8 cellular contexts compared by ENCODE assay signal in the genomic region with DNA sequence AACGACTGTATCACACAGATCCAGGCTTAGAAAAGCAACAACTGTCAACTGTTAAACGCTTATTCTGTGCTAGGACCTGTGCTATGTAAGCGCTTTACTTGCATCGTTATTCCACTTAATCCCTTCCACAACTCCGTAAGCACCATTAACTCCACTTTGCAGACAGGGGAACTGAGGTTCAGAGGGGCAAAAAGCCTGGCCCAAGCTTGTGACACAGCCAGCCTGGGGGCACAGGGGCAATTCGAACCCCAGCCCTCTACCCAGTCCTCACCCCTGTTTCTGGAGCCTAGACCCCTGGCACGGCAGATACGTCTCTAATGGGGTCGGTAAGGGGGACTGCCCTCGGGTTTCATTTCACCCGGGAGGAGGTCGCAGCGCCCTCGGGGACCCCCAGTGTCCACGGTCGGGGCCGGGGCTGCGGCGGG. TPM values are rescaled to one million over a fixed set of nuclear protein-coding genes. Genes with fewer than 3 reads are reported as not detected.
A peak's percentile ranks its signal among the peaks of the same experiment; 100 is the strongest.
DNase-seq lines count a peak whose midpoint lies in the region; ATAC-seq, FAIRE-seq and TF ChIP-seq lines count a peak whose summit lies in the region.

No MANE protein-coding gene starts in this region.

- TF ChIP-seq RAD21 in H1 (IDR thresholded peaks at IDR 0.05 in 1 of 2, conservative IDR thresholded peaks at IDR 0.05 in 1 of 2; ENCODE audit: low read depth in 2 of 2, low read length in 2 of 2): no peak

- H3K23ac ChIP-seq in H1 (ENCODE audit: insufficient read length) (no peak overlapping the region), neuronal stem cell (ENCODE audit: low read depth, low read length, poor library complexity) (peak overlapping the region; percentile 76)

- H3K27ac ChIP-seq in OCI-LY1 (ENCODE audit: low read depth, low read length, poor library complexity, severe bottlenecking) (no peak overlapping the region), H1 (ENCODE audit: low read depth, low read length) (peak overlapping the region; percentile 89), neuronal stem cell (replicated peaks; ENCODE audit: low read length) (no peak overlapping the region)

- no peak for TF ChIP-seq EP300 in H1 (IDR thresholded peaks at IDR 0.05; ENCODE audit: borderline replicate concordance in 1 of 2, low read depth in 2 of 2, low read length in 2 of 2)

- peaks cover 11% of the 10 kb centered on the region for H3K4me1 Mint-ChIP-seq in activated T-cell treated with anti-CD3 and anti-CD28 coated beads, Interleukin-2, amount 50 U/mL, for 4 hours (ENCODE audit: low read depth)

- peaks cover 7% of the 10 kb centered on the region; the same call in 1 of the 2 replicates for H3K79me1 ChIP-seq in H1 (ENCODE audit: low read depth, low read length)
- H3K79me1 ChIP-seq in neuronal stem cell (ENCODE audit: low read depth, low read length): peaks cover 2% of the 10 kb centered on the region

- peak overlapping the region; percentile 86; the same call in 1 of the 2 replicates for H2BK5ac ChIP-seq in H1 (ENCODE audit: low read depth, low read length)
- peak overlapping the region; percentile 84 for H2BK5ac ChIP-seq in neuronal stem cell (ENCODE audit: low read length)

- H3K9ac ChIP-seq in OCI-LY1 (ENCODE audit: low read length) (peak overlapping the region; percentile 95), H1 (replicated peaks in 1 of 4; ENCODE audit: extremely low read depth in 1 of 4, low read depth in 3 of 4, low read length in 3 of 4) (peak overlapping the region; percentile 63 to 92 (median 89)), neuronal stem cell (ENCODE audit: low read depth, low read length, poor library complexity) (peak overlapping the region; percentile 95)

- H4K91ac ChIP-seq in H1 (replicated peaks; ENCODE audit: insufficient read length, low read length): no peak overlapping the region
- no peak overlapping the region for H4K91ac ChIP-seq in neuronal stem cell (ENCODE audit: low read depth, low read length, poor library complexity)

- H2AK5ac ChIP-seq in H1 (ENCODE audit: low read depth, low read length): no peak overlapping the region
- no peak overlapping the region for H2AK5ac ChIP-seq in neuronal stem cell (ENCODE audit: low read depth, low read length)

- peaks cover 8% of the 10 kb centered on the region for H3K23me2 ChIP-seq in H1 (ENCODE audit: low read depth, low read length)

- no peaks in the 10 kb centered on the region for H3F3A ChIP-seq in OCI-LY1 (ENCODE audit: insufficient read depth, low read length)

- H2BK12ac ChIP-seq in H1 (ENCODE audit: low read depth, low read length): peak overlapping the region; percentile 68; the same call in 1 of the 2 replicates
- no peak overlapping the region for H2BK12ac ChIP-seq in neuronal stem cell (ENCODE audit: low read length)

- peak overlapping the region; percentile 97 for H3K4me2 ChIP-seq in OCI-LY1 (ENCODE audit: low read length)
- peak overlapping the region; percentile 78 to 99 for H3K4me2 ChIP-seq in H1 (ENCODE audit: insufficient read depth in 1 of 2, low read depth in 2 of 2, low read length in 2 of 2)
- H3K4me2 ChIP-seq in neuronal stem cell (ENCODE audit: insufficient read depth, low read length, poor library complexity, severe bottlenecking): peak overlapping the region; percentile 78

- H3K18ac ChIP-seq in H1 (ENCODE audit: extremely low read depth, low read length): no peak overlapping the region
- peak overlapping the region; percentile 96 for H3K18ac ChIP-seq in neuronal stem cell (ENCODE audit: low read length)

- H3K4me3 ChIP-seq in OCI-LY1 (ENCODE audit: low read depth, low read length, poor library complexity, severe bottlenecking): peak overlapping the region; percentile 89
- peak overlapping the region; percentile 64 to 93 (median 85) for H3K4me3 ChIP-seq in H1 (ENCODE audit: extremely low read depth in 1 of 4, insufficient read depth in 2 of 4, low read depth in 3 of 4, low read length in 4 of 4)
- peak overlapping the region; percentile 69 to 84 for H3K4me3 ChIP-seq in neuronal stem cell (ENCODE audit: low read length in 2 of 2)

- H3K4me3 Mint-ChIP-seq in activated T-cell treated with anti-CD3 and anti-CD28 coated beads, Interleukin-2, amount 50 U/mL, for 4 hours: peak overlapping the region; percentile 87

- WGBS in H1 (ENCODE audit: extremely low coverage in 1 of 2, insufficient coverage in 1 of 2, insufficient read length in 1 of 2, insufficient replicate concordance in 2 of 2, low coverage in 1 of 2, low lambda C conversion rate in 2 of 2, missing lambda C conversion rate in 1 of 2), 2 experiments: 14% methylated on average over 14 of the region's 19 CpGs; no CpG with 5 or more reads in 1 of the 2 experiments
- WGBS in neuronal stem cell (ENCODE audit: extremely low coverage in 2 of 2, insufficient read length in 2 of 2, insufficient replicate concordance in 1 of 2), 2 donors: no CpG with 5 or more reads among the region's 19 CpGs

- peak overlapping the region; percentile 73 for H4K5ac ChIP-seq in H1 (ENCODE audit: insufficient read length, low read depth, low read length)

- H3K79me2 ChIP-seq in OCI-LY1 (ENCODE audit: insufficient read depth, low read length): peaks cover 9% of the 10 kb centered on the region
- peaks cover 0 to 6% of the 10 kb centered on the region in 2 experiments; a peak in 1 of 4 replicates for H3K79me2 ChIP-seq in H1 (ENCODE audit: control insufficient read depth in 1 of 2, insufficient read depth in 2 of 2, low read length in 2 of 2)

- intact Hi-C loops in posterior cingulate gyrus (cut with DNase I): loop anchor here (2.0 kb wide), 1 partner anchor 90 kb away; a partner anchor contains a TSS

- peak overlapping the region; percentile 90 for H3K56ac ChIP-seq in H1 (replicated peaks; ENCODE audit: insufficient read length, low read depth, low read length)

- H3K36me3 Mint-ChIP-seq in activated T-cell treated with anti-CD3 and anti-CD28 coated beads, Interleukin-2, amount 50 U/mL, for 4 hours (ENCODE audit: insufficient read depth): no peaks in the 10 kb centered on the region

- no peaks in the 10 kb centered on the region for H4K20me1 ChIP-seq in OCI-LY1 (ENCODE audit: insufficient read depth, low read length)
- no peaks in the 10 kb centered on the region for H4K20me1 ChIP-seq in H1 (replicated peaks in 1 of 2; ENCODE audit: control insufficient read depth in 1 of 2, insufficient read depth in 2 of 2, low read length in 2 of 2)

- no peak for ATAC-seq in activated T-cell treated with anti-CD3 and anti-CD28 coated beads, Interleukin-2, amount 50 U/mL, for 4 hours

- POLR2A ChIA-PET in H1 (lab: Charles Lee; ENCODE audit: partially characterized antibody): interaction anchor here (0.9 to 2.6 kb wide), 5 partner anchors 9 to 114 kb away, joined by 3 to 15 read pairs (median 5); a partner anchor contains a TSS

- H3K36me3 ChIP-seq in OCI-LY1 (ENCODE audit: insufficient read depth, low read length) (peaks cover 24% of the 10 kb centered on the region; the same call in 1 of the 2 replicates), H1 (ENCODE audit: control insufficient read depth in 2 of 4, insufficient read depth in 4 of 4, low read length in 3 of 4) (peaks cover 3 to 22% (median 7%) of the 10 kb centered on the region in 4 experiments; a peak in 5 of 8 replicates), neuronal stem cell (replicated peaks in 1 of 2; ENCODE audit: control insufficient read depth in 2 of 2, insufficient read depth in 2 of 2, low read length in 2 of 2) (peaks cover 2 to 26% of the 10 kb centered on the region in 2 donors)

- no peaks in the 10 kb centered on the region for H3K27me3 ChIP-seq in OCI-LY1 (ENCODE audit: insufficient read depth, low read length)
- no peaks in the 10 kb centered on the region for H3K27me3 ChIP-seq in H1 (replicated peaks in 1 of 4; ENCODE audit: control insufficient read depth in 3 of 4, extremely low read depth in 1 of 4, insufficient read depth in 3 of 4, low read length in 3 of 4)
- no peaks in the 10 kb centered on the region for H3K27me3 ChIP-seq in neuronal stem cell (ENCODE audit: control insufficient read depth in 3 of 3, insufficient read depth in 3 of 3, low read depth in 1 of 3, low read length in 3 of 3)

- H3K9me3 ChIP-seq in OCI-LY1 (ENCODE audit: low read length) (no peaks in the 10 kb centered on the region), H1 (ENCODE audit: insufficient read depth in 2 of 2, low read depth in 1 of 2, low read length in 1 of 2) (no peaks in the 10 kb centered on the region; a peak in 1 of 4 replicates), neuronal stem cell (replicated peaks in 1 of 2; ENCODE audit: control insufficient read depth in 2 of 2, insufficient read depth in 1 of 2, low read depth in 1 of 2, low read length in 2 of 2) (no peaks in the 10 kb centered on the region)

- H2BK20ac ChIP-seq in H1 (ENCODE audit: low read length): no peak overlapping the region

- TF ChIP-seq CTCF in OCI-LY1 (IDR thresholded peaks at IDR 0.05; ENCODE audit: low read length): no peak
- TF ChIP-seq CTCF in H1 (IDR thresholded peaks at IDR 0.05; ENCODE audit: control extremely low read depth in 1 of 3, insufficient read depth in 1 of 3, low read depth in 1 of 3, low read length in 3 of 3): no peak

- no peak overlapping the region for H3K14ac ChIP-seq in H1 (ENCODE audit: insufficient read length)
- peak overlapping the region; percentile 14 for H3K14ac ChIP-seq in neuronal stem cell (ENCODE audit: low read length)

- H2BK120ac ChIP-seq in H1 (replicated peaks; ENCODE audit: low read depth, low read length) (no peak overlapping the region), neuronal stem cell (ENCODE audit: low read depth, low read length) (no peak overlapping the region)

- H3K9me3 Mint-ChIP-seq in activated T-cell treated with anti-CD3 and anti-CD28 coated beads, Interleukin-2, amount 50 U/mL, for 4 hours: no peaks in the 10 kb centered on the region

- no peaks in the 10 kb centered on the region for H3K27me3 Mint-ChIP-seq in activated T-cell treated with anti-CD3 and anti-CD28 coated beads, Interleukin-2, amount 50 U/mL, for 4 hours (ENCODE audit: low read depth)

- no peaks in the 10 kb centered on the region for H3K9me2 ChIP-seq in OCI-LY1 (ENCODE audit: low read depth, low read length)

- H4K8ac ChIP-seq in H1 (ENCODE audit: extremely low read depth, insufficient read depth, low read length): peak overlapping the region; percentile 95
- no peak overlapping the region for H4K8ac ChIP-seq in neuronal stem cell (ENCODE audit: low read depth, low read length)

- H3K4ac ChIP-seq in H1 (replicated peaks; ENCODE audit: insufficient read length, low read depth, low read length) (peak overlapping the region; percentile 46), neuronal stem cell (ENCODE audit: low read length) (no peak overlapping the region)

- 0 out of 2 replicates have a peak overlapping the region, but pooled peaks have one; percentile 6 for H2AFZ ChIP-seq in OCI-LY1 (ENCODE audit: low read length)
- H2AFZ ChIP-seq in H1 (ENCODE audit: low read length): peak overlapping the region; percentile 54
- peak overlapping the region; percentile 99 for H2AFZ ChIP-seq in neuronal stem cell (ENCODE audit: low read length)

- H2BK15ac ChIP-seq in H1 (ENCODE audit: low read length) (no peak overlapping the region), neuronal stem cell (ENCODE audit: low read length) (no peak overlapping the region)

- DNase-seq in activated T-cell treated with anti-CD3 and anti-CD28 coated beads, Interleukin-2, amount 50 U/mL, for 4 hours: no peak
- DNase-seq in activated T-cell treated with anti-CD3 and anti-CD28 coated beads, Interleukin-2, amount 50 U/mL, for 48 hours: no peak
- DNase-seq in H1 (ENCODE audit: low read depth in 1 of 2, low spot score in 2 of 2) (no peak), neuronal stem cell (ENCODE audit: low spot score) (no peak), NOMO-1 treated with DMSO at 0.1 percent for 48 hours (lab: John Stamatoyannopoulos, UW; ENCODE audit: unreplicated experiment) (no peak), posterior cingulate gyrus (no peak), NAMALWA (ENCODE audit: low spot score) (no peak)

- TF ChIP-seq POLR2A in H1 (IDR thresholded peaks at IDR 0.05; ENCODE audit: control extremely low read depth in 1 of 2, low read depth in 2 of 2, low read length in 2 of 2): no peak

- peaks cover 39% of the 10 kb centered on the region for H3K4me1 ChIP-seq in OCI-LY1 (ENCODE audit: insufficient read depth, low read length, severe bottlenecking)
- H3K4me1 ChIP-seq in H1 (replicated peaks in 1 of 4; ENCODE audit: control insufficient read depth in 3 of 4, insufficient read depth in 4 of 4, low read length in 3 of 4): peaks cover 0 to 7% (median 0%) of the 10 kb centered on the region in 4 experiments; a peak in 2 of 7 replicates
- peaks cover 3 to 4% of the 10 kb centered on the region in 2 donors for H3K4me1 ChIP-seq in neuronal stem cell (ENCODE audit: control insufficient read depth in 2 of 2, insufficient read depth in 1 of 2, low read depth in 1 of 2, low read length in 2 of 2)

- no peak for FAIRE-seq in H1 (lab: Jason Lieb, UNC)

- CTCF ChIA-PET in H1 (lab: Charles Lee; ENCODE audit: partially characterized antibody): interaction anchor here (0.6 to 2.8 kb wide), 17 partner anchors 9 to 178 kb away, joined by 3 to 22 read pairs (median 5); a partner anchor contains a TSS

RNA-seq across cellular contexts. Expression of a gene that starts 0.4 kb away (rescaled TPM):
- 10 to 100 TPM; 11.6 to 13.7 (median 13.1) TPM for total RNA-seq in activated T-cell treated with anti-CD3 and anti-CD28 coated beads, Interleukin-2, amount 50 U/mL, for 4 hours
- 24.8 and 26.2 TPM in 2 replicates for total RNA-seq in H1 (2021; fragmentation: NEBNext Ultra II Directional; extraction: Animal tissue kit (Norgen Biotek cat#: 25700))
- 8.5 and 12.0 TPM in 2 replicates for polyA plus RNA-seq in H1 (2011; rRNA removed)
- polyA plus RNA-seq in H1 (2011; cell fraction: cytosol; rRNA removed): 17.9 TPM
- 6.3 TPM for polyA plus RNA-seq in H1 (2011; cell fraction: nucleus; rRNA removed)
- polyA plus RNA-seq in H1 (2012, experiment 1 of 2): 19.0 to 25.1 TPM (median 20.4 TPM) in 4 replicates
- 3.8 TPM for polyA plus RNA-seq in H1 (2012, experiment 2 of 2)
- polyA plus RNA-seq in H1 (2013, experiment 1 of 2): 20.9 TPM
- 20.6 TPM for polyA plus RNA-seq in H1 (2013, experiment 2 of 2)
- 13.6 and 14.7 TPM in 2 replicates for polyA minus RNA-seq in H1 (2011; rRNA and poly(A)+ RNA removed)
- polyA minus RNA-seq in H1 (2011; cell fraction: cytosol; rRNA and poly(A)+ RNA removed): 10.3 TPM
- polyA minus RNA-seq in H1 (2011; cell fraction: nucleus; rRNA and poly(A)+ RNA removed): 11.6 TPM
- polyA plus RNA-seq in neuronal stem cell (2013, experiment 1 of 2): 22.4 TPM
- 23.0 TPM for polyA plus RNA-seq in neuronal stem cell (2013, experiment 2 of 2)

RNA-seq across cellular contexts. Expression of a gene that starts 27.2 kb away (rescaled TPM):
- 10 to 100 TPM; 10.4 to 11.8 (median 11.4) TPM for total RNA-seq in activated T-cell treated with anti-CD3 and anti-CD28 coated beads, Interleukin-2, amount 50 U/mL, for 4 hours
- total RNA-seq in H1 (2021; fragmentation: NEBNext Ultra II Directional; extraction: Animal tissue kit (Norgen Biotek cat#: 25700)): 32.3 and 32.5 TPM in 2 replicates
- 19.8 and 25.7 TPM in 2 replicates for polyA plus RNA-seq in H1 (2011; rRNA removed)
- polyA plus RNA-seq in H1 (2011; cell fraction: cytosol; rRNA removed): 21.6 TPM
- 17.9 TPM for polyA plus RNA-seq in H1 (2011; cell fraction: nucleus; rRNA removed)
- 23.5 to 31.3 TPM (median 28.1 TPM) in 4 replicates for polyA plus RNA-seq in H1 (2012, experiment 1 of 2)
- polyA plus RNA-seq in H1 (2012, experiment 2 of 2): 20.1 TPM
- 15.8 TPM for polyA plus RNA-seq in H1 (2013, experiment 1 of 2)
- 15.9 TPM for polyA plus RNA-seq in H1 (2013, experiment 2 of 2)
- polyA minus RNA-seq in H1 (2011; rRNA and poly(A)+ RNA removed): 33.9 and 45.1 TPM in 2 replicates
- 18.4 TPM for polyA minus RNA-seq in H1 (2011; cell fraction: cytosol; rRNA and poly(A)+ RNA removed)
- polyA minus RNA-seq in H1 (2011; cell fraction: nucleus; rRNA and poly(A)+ RNA removed): 16.9 TPM
- 18.6 TPM for polyA plus RNA-seq in neuronal stem cell (2013, experiment 1 of 2)
- 20.0 TPM for polyA plus RNA-seq in neuronal stem cell (2013, experiment 2 of 2)

Comparison
In these comparisons a context has a peak if more than half of its experiments do, and no peak if none do; other contexts are left out.
1. H2AFZ ChIP-seq: peak in every context shown above with its lines; median percentile 99 in neuronal stem cell; 54 in H1; 6 in OCI-LY1.